In genomic region chr2:96306370-96306769, GRCh38 we compare ENCODE assay signal across 8 cellular contexts. TPM values are rescaled to one million over a fixed set of nuclear protein-coding genes. Genes with fewer than 3 reads are reported as not detected.
DNase-seq lines count a peak whose midpoint lies in the region; ATAC-seq and TF ChIP-seq lines count a peak whose summit lies in the region.

No MANE protein-coding gene starts in this region.

- no peaks in the 10 kb centered on the region for H3K27me3 Mint-ChIP-seq in activated CD8-positive, alpha-beta memory T cell treated with anti-CD3 and anti-CD28 coated beads, Interleukin-2, amount 10 ng/mL, durations not matched to agents 7 days and 5 days
- H3K27me3 Mint-ChIP-seq in activated T-cell treated with anti-CD3 and anti-CD28 coated beads, Interleukin-2, amount 50 U/mL, for 72 hours (ENCODE audit: low read depth), result no peaks in the 10 kb centered on the region
- peaks cover 4 to 8% (median 5%) of the 10 kb centered on the region in 3 donors for H3K27me3 Mint-ChIP-seq in immature natural killer cell (ENCODE audit: low read depth in 3 of 3)

- no peak for TF ChIP-seq CTCF in GM10248 (IDR thresholded peaks at IDR 0.05; ENCODE audit: control extremely low read depth, extremely low read depth, low read depth, missing control alignments)

- H3K4me1 Mint-ChIP-seq in activated CD8-positive, alpha-beta memory T cell treated with anti-CD3 and anti-CD28 coated beads, Interleukin-2, amount 10 ng/mL, durations not matched to agents 7 days and 5 days, result peaks cover 57% of the 10 kb centered on the region
- H3K4me1 Mint-ChIP-seq in activated T-cell treated with anti-CD3 and anti-CD28 coated beads, Interleukin-2, amount 50 U/mL, for 72 hours (ENCODE audit: low read depth), result peaks cover 47% of the 10 kb centered on the region
- H3K4me1 Mint-ChIP-seq in immature natural killer cell, result peaks cover 48 to 54% of the 10 kb centered on the region in 2 donors

- H3K36me3 Mint-ChIP-seq in activated CD8-positive, alpha-beta memory T cell treated with anti-CD3 and anti-CD28 coated beads, Interleukin-2, amount 10 ng/mL, durations not matched to agents 7 days and 5 days, result peaks cover 45% of the 10 kb centered on the region
- H3K36me3 Mint-ChIP-seq in activated T-cell treated with anti-CD3 and anti-CD28 coated beads, Interleukin-2, amount 50 U/mL, for 72 hours (ENCODE audit: insufficient read depth in 2 of 2), result peaks cover 21 to 29% of the 10 kb centered on the region in 2 donors
- H3K36me3 Mint-ChIP-seq in immature natural killer cell, result peaks cover 12 to 31% (median 29%) of the 10 kb centered on the region in 3 donors

- peak overlapping the region; percentile 85 for H3K27ac ChIP-seq in subcutaneous abdominal adipose tissue (ENCODE audit: low read depth, low read length)

- CTCF ChIA-PET in activated CD8-positive, alpha-beta memory T cell treated with anti-CD3 and anti-CD28 coated beads, Interleukin-2, amount 10 ng/mL, durations not matched to agents 7 days and 5 days (lab: Charles Lee), result interaction anchor here (0.8 to 3.5 kb wide), 5 partner anchors 10 to 248 kb away, joined by 3 to 17 read pairs (median 4); no protein-coding TSS in a partner anchor
- CTCF ChIA-PET in GM10248 (lab: Yijun Ruan, JAX), result interaction anchor here (1.1 to 4.9 kb wide), 4 partner anchors 10 to 18 kb away, joined by 4 to 27 read pairs (median 5); no protein-coding TSS in a partner anchor

- H3K4me3 Mint-ChIP-seq in activated CD8-positive, alpha-beta memory T cell treated with anti-CD3 and anti-CD28 coated beads, Interleukin-2, amount 10 ng/mL, durations not matched to agents 7 days and 5 days, result peak overlapping the region; percentile 100
- H3K4me3 Mint-ChIP-seq in activated T-cell treated with anti-CD3 and anti-CD28 coated beads, Interleukin-2, amount 50 U/mL, for 72 hours, result peak overlapping the region; percentile 97 to 100
- H3K4me3 Mint-ChIP-seq in immature natural killer cell, result peak overlapping the region; percentile 97 to 99 (median 98)

- peak overlapping the region; percentile 97 for H3K27ac Mint-ChIP-seq in activated CD8-positive, alpha-beta memory T cell treated with anti-CD3 and anti-CD28 coated beads, Interleukin-2, amount 10 ng/mL, durations not matched to agents 7 days and 5 days
- H3K27ac Mint-ChIP-seq in activated T-cell treated with anti-CD3 and anti-CD28 coated beads, Interleukin-2, amount 50 U/mL, for 72 hours, result peak overlapping the region; percentile 98
- peak overlapping the region; percentile 93 to 100 (median 98) for H3K27ac Mint-ChIP-seq in immature natural killer cell

- no peaks in the 10 kb centered on the region for H3K9me3 Mint-ChIP-seq in activated CD8-positive, alpha-beta memory T cell treated with anti-CD3 and anti-CD28 coated beads, Interleukin-2, amount 10 ng/mL, durations not matched to agents 7 days and 5 days (ENCODE audit: low read depth)
- no peaks in the 10 kb centered on the region for H3K9me3 Mint-ChIP-seq in activated T-cell treated with anti-CD3 and anti-CD28 coated beads, Interleukin-2, amount 50 U/mL, for 72 hours
- no peaks in the 10 kb centered on the region for H3K9me3 Mint-ChIP-seq in immature natural killer cell

- no peak for DNase-seq in activated CD8-positive, alpha-beta memory T cell treated with anti-CD3 and anti-CD28 coated beads, Interleukin-2, amount 10 ng/mL, durations not matched to agents 7 days and 5 days
- no peak for DNase-seq in activated CD8-positive, alpha-beta memory T cell treated with anti-CD3 and anti-CD28 coated beads for 24 hours
- DNase-seq in activated T-cell treated with anti-CD3 and anti-CD28 coated beads, Interleukin-2, amount 50 U/mL, for 72 hours, result no peak
- DNase-seq in immature natural killer cell, result no peak
- no peak for DNase-seq in GM10248 (ENCODE audit: extremely low spot score)
- DNase-seq in DMS153 (lab: John Stamatoyannopoulos, UW), result no peak

- peak overlapping the region; percentile 91 to 100 (median 96) for H3K4me3 ChIP-seq in subcutaneous abdominal adipose tissue (ENCODE audit: low read depth in 1 of 5, low read length in 5 of 5)

- peaks cover 3 to 27% (median 21%) of the 10 kb centered on the region in 5 donors for H3K4me1 ChIP-seq in subcutaneous abdominal adipose tissue (ENCODE audit: control insufficient read depth in 5 of 5, insufficient read depth in 5 of 5, low read length in 5 of 5)

- ATAC-seq in activated CD8-positive, alpha-beta memory T cell treated with anti-CD3 and anti-CD28 coated beads, Interleukin-2, amount 10 ng/mL, durations not matched to agents 7 days and 5 days, result no peak
- no peak for ATAC-seq in activated T-cell treated with anti-CD3 and anti-CD28 coated beads, Interleukin-2, amount 50 U/mL, for 72 hours (replicated peaks in 1 of 2)
- no peak for ATAC-seq in HG03045 (IDR thresholded peaks at IDR 0.05; ENCODE audit: unreplicated experiment)

- no peaks in the 10 kb centered on the region for H3K9me3 ChIP-seq in subcutaneous abdominal adipose tissue (ENCODE audit: control insufficient read depth in 5 of 5, low read length in 5 of 5)

- peaks cover 11 to 26% (median 22%) of the 10 kb centered on the region in 5 donors for H3K36me3 ChIP-seq in subcutaneous abdominal adipose tissue (ENCODE audit: control insufficient read depth in 5 of 5, insufficient read depth in 5 of 5, low read length in 5 of 5)

- H3K9ac ChIP-seq in subcutaneous abdominal adipose tissue (ENCODE audit: low read length in 5 of 5), result peak overlapping the region in 1 of 5 donors; percentile 87

- H3K27me3 ChIP-seq in subcutaneous abdominal adipose tissue (ENCODE audit: control insufficient read depth in 5 of 5, insufficient read depth in 4 of 5, low read length in 5 of 5), result no peaks in the 10 kb centered on the region

- POLR2A ChIA-PET in GM10248 (lab: Yijun Ruan, JAX), result no interaction called here

RNA-seq across cellular contexts. Expression of gene SNRNP200, which starts 1.0 kb away (rescaled TPM):
- total RNA-seq in activated CD8-positive, alpha-beta memory T cell treated with anti-CD3 and anti-CD28 coated beads, Interleukin-2, amount 10 ng/mL, durations not matched to agents 7 days and 5 days, result 100 to 1,000 TPM; 170 to 182 TPM
- total RNA-seq in activated T-cell treated with anti-CD3 and anti-CD28 coated beads, Interleukin-2, amount 50 U/mL, for 72 hours, result 100 to 1,000 TPM; 188 to 228 TPM
- polyA plus RNA-seq in immature natural killer cell, result 100 to 1,000 TPM in 1 of 3 donors, 10 to 100 TPM in 2; 42.3 to 105 (median 46.6) TPM

RNA-seq across cellular contexts. Expression of gene ITPRIPL1, which starts 18.7 kb away (rescaled TPM):
- total RNA-seq in activated CD8-positive, alpha-beta memory T cell treated with anti-CD3 and anti-CD28 coated beads, Interleukin-2, amount 10 ng/mL, durations not matched to agents 7 days and 5 days, result 10 to 100 TPM; 53.2 to 56.9 TPM
- 10 to 100 TPM; 28.0 to 31.4 TPM for total RNA-seq in activated T-cell treated with anti-CD3 and anti-CD28 coated beads, Interleukin-2, amount 50 U/mL, for 72 hours
- polyA plus RNA-seq in immature natural killer cell, result 10 to 100 TPM; 17.2 to 39.1 (median 33.0) TPM

RNA-seq across cellular contexts. Expression of gene NCAPH, which starts 29.2 kb away (rescaled TPM):
- total RNA-seq in activated CD8-positive, alpha-beta memory T cell treated with anti-CD3 and anti-CD28 coated beads, Interleukin-2, amount 10 ng/mL, durations not matched to agents 7 days and 5 days, result 100 to 1,000 TPM; 115 to 117 TPM
- total RNA-seq in activated T-cell treated with anti-CD3 and anti-CD28 coated beads, Interleukin-2, amount 50 U/mL, for 72 hours, result 10 to 100 TPM; 82.2 to 86.2 TPM
- 1 to 10 TPM in 2 of 3 donors, not detected in 1; 1.6 to 2.0 TPM for polyA plus RNA-seq in immature natural killer cell

RNA-seq across cellular contexts. Expression of gene CIAO1, which starts 40.3 kb away (rescaled TPM):
- total RNA-seq in activated CD8-positive, alpha-beta memory T cell treated with anti-CD3 and anti-CD28 coated beads, Interleukin-2, amount 10 ng/mL, durations not matched to agents 7 days and 5 days, result 10 to 100 TPM; 67.0 to 76.8 TPM
- total RNA-seq in activated T-cell treated with anti-CD3 and anti-CD28 coated beads, Interleukin-2, amount 50 U/mL, for 72 hours, result 10 to 100 TPM; 70.8 to 72.6 TPM
- polyA plus RNA-seq in immature natural killer cell, result 100 to 1,000 TPM in 2 of 3 donors, 10 to 100 TPM in 1; 92.2 to 142 (median 134) TPM

RNA-seq across cellular contexts. Expression of gene TMEM127, which starts 40.6 kb away (rescaled TPM):
- 10 to 100 TPM; 32.7 to 36.9 TPM for total RNA-seq in activated CD8-positive, alpha-beta memory T cell treated with anti-CD3 and anti-CD28 coated beads, Interleukin-2, amount 10 ng/mL, durations not matched to agents 7 days and 5 days
- 10 to 100 TPM; 23.2 to 29.3 TPM for total RNA-seq in activated T-cell treated with anti-CD3 and anti-CD28 coated beads, Interleukin-2, amount 50 U/mL, for 72 hours
- 10 to 100 TPM; 24.6 to 57.7 (median 31.3) TPM for polyA plus RNA-seq in immature natural killer cell
